15 cellular contexts compared by ENCODE assay signal in genomic region chr3:14461006-14461747, GRCh38. TPM values are rescaled to one million over a fixed set of nuclear protein-coding genes. Genes with fewer than 3 reads are reported as not detected.
A peak's percentile ranks its signal among the peaks of the same experiment; 100 is the strongest.
DNase-seq lines count a peak whose midpoint lies in the region; ATAC-seq, FAIRE-seq and TF ChIP-seq lines count a peak whose summit lies in the region.
"Had no signal": no experiment of that assay in that cellular context is flagged by ENCODE, and none has a peak within 500 bp of the region (broad histone marks: within the 10 kb centered on the region; RNA-seq: fewer than 3 reads in every experiment).

No MANE protein-coding gene starts in this region.

- H3K27ac Mint-ChIP-seq in activated naive CD8-positive, alpha-beta T cell treated with anti-CD3 and anti-CD28 coated beads for 36 hours, result peak overlapping the region; percentile 54
- H3K27ac Mint-ChIP-seq: WTC11 had no signal

- TF ChIP-seq CTCF in HepG2 (CRISPR knock-in tag; IDR thresholded peaks at IDR 0.05), result no peak
- TF ChIP-seq CTCF in right lobe of liver (IDR thresholded peaks at IDR 0.05), result no peak
- TF ChIP-seq CTCF in thyroid gland (IDR thresholded peaks at IDR 0.05), result no peak

- H3K4me2 ChIP-seq in HepG2 (ENCODE audit: low read depth, low read length), result no peak overlapping the region

- no peaks in the 10 kb centered on the region for H3K27me3 ChIP-seq in HepG2 (ENCODE audit: control insufficient read depth in 1 of 2, insufficient read depth in 2 of 2, low read length in 2 of 2)
- no peaks in the 10 kb centered on the region for H3K27me3 ChIP-seq in right lobe of liver
- no peaks in the 10 kb centered on the region for H3K27me3 ChIP-seq in mucosa of stomach (ENCODE audit: control insufficient read depth, insufficient read depth, low read length)
- H3K27me3 ChIP-seq in thyroid gland, result no peaks in the 10 kb centered on the region
- H3K27me3 ChIP-seq: cardiac muscle cell had no signal

- no peaks in the 10 kb centered on the region for H4K20me1 ChIP-seq in HepG2 (ENCODE audit: insufficient read depth, low read length)

- TF ChIP-seq POLR2A in HepG2 (IDR thresholded peaks at IDR 0.05; ENCODE audit: insufficient read depth in 1 of 2, low read depth in 2 of 2, low read length in 2 of 2) (no peak), right lobe of liver (IDR thresholded peaks at IDR 0.05) (no peak), thyroid gland (IDR thresholded peaks at IDR 0.05) (no peak)

- WGBS in HepG2 (ENCODE audit: low lambda C conversion rate), result 86% methylated on average over 8 of the region's 13 CpGs
- 64% methylated on average over 6 of the region's 13 CpGs for WGBS in right lobe of liver (ENCODE audit: insufficient coverage, low coverage, low lambda C conversion rate, missing lambda C conversion rate)
- 87 to 97% methylated on average over 11 to 13 of the region's 13 CpGs for WGBS in thyroid gland, 2 donors

- BruUV-seq in HepG2 (replicated peaks; lab: Mats Ljungman, UMichigan), result no TSS peak

- H3K9me3 ChIP-seq in HepG2 (ENCODE audit: low read length), result no peaks in the 10 kb centered on the region
- no peaks in the 10 kb centered on the region for H3K9me3 ChIP-seq in right lobe of liver
- no peaks in the 10 kb centered on the region for H3K9me3 ChIP-seq in mucosa of stomach (ENCODE audit: control insufficient read depth, low read length)
- H3K9me3 ChIP-seq in thyroid gland, result no peaks in the 10 kb centered on the region
- H3K9me3 ChIP-seq: heart right ventricle had no signal

- DNase-seq in HepG2 (ENCODE audit: low spot score) (no peak), right lobe of liver (no peak), thyroid gland (no peak), NCI-H345 treated with DMSO at 0.1 percent for 48 hours (lab: John Stamatoyannopoulos, UW; ENCODE audit: unreplicated experiment) (no peak), EL (no peak), NCI-H2107 treated with DMSO at 0.1 percent for 48 hours (lab: John Stamatoyannopoulos, UW; ENCODE audit: unreplicated experiment) (no peak)
- DNase-seq in activated naive CD8-positive, alpha-beta T cell treated with anti-CD3 and anti-CD28 coated beads for 36 hours, result no peak
- DNase-seq: NCI-H187 treated with DMSO at 0.1 percent for 48 hours, SIG-M5 had no signal

- H3K4me1 ChIP-seq in HepG2 (ENCODE audit: insufficient read depth, low read length), result no peaks in the 10 kb centered on the region
- H3K4me1 ChIP-seq in right lobe of liver, result peaks cover 0 to 2% (median 0%) of the 10 kb centered on the region in 4 donors
- H3K4me1 ChIP-seq in mucosa of stomach (ENCODE audit: control insufficient read depth, insufficient read depth, low read length), result peaks cover 45% of the 10 kb centered on the region
- peaks cover 27 to 40% of the 10 kb centered on the region in 2 donors for H3K4me1 ChIP-seq in thyroid gland

- H3K4me3 ChIP-seq in HepG2 (replicated peaks in 1 of 3; ENCODE audit: insufficient read depth in 1 of 3, low read depth in 2 of 3, low read length in 3 of 3) (no peak overlapping the region), right lobe of liver (no peak overlapping the region), mucosa of stomach (ENCODE audit: low read length) (no peak overlapping the region), thyroid gland (replicated peaks in 1 of 3) (no peak overlapping the region)
- H3K4me3 ChIP-seq: cardiac muscle cell, heart right ventricle had no signal

- no peak overlapping the region for H3K4me3 Mint-ChIP-seq in activated naive CD8-positive, alpha-beta T cell treated with anti-CD3 and anti-CD28 coated beads for 36 hours
- H3K4me3 Mint-ChIP-seq: WTC11 had no signal

- no peaks in the 10 kb centered on the region for H3K27me3 Mint-ChIP-seq in activated naive CD8-positive, alpha-beta T cell treated with anti-CD3 and anti-CD28 coated beads for 36 hours

- TF ChIP-seq RAD21 in HepG2 (CRISPR knock-in tag; IDR thresholded peaks at IDR 0.05), result no peak

- FAIRE-seq in HepG2 (lab: Jason Lieb, UNC), result no peak
- FAIRE-seq: GM12892 had no signal

- no peak for TF ChIP-seq EP300 in HepG2 (IDR thresholded peaks at IDR 0.05; ENCODE audit: low read depth in 2 of 2, low read length in 2 of 2)
- no peak for TF ChIP-seq EP300 in HepG2 (CRISPR knock-in tag; IDR thresholded peaks at IDR 0.05; ENCODE audit: borderline replicate concordance)

- no peaks in the 10 kb centered on the region for H3K79me2 ChIP-seq in HepG2 (ENCODE audit: insufficient read depth, low read length)

- POLR2A ChIA-PET in HepG2 (lab: Yijun Ruan, JAX), result no interaction called here

- H3K36me3 ChIP-seq in HepG2 (replicated peaks in 1 of 2; ENCODE audit: control insufficient read depth in 1 of 2, insufficient read depth in 2 of 2, low read length in 2 of 2) (peaks cover 11 to 23% of the 10 kb centered on the region in 2 experiments; a peak in 4 of 5 replicates), right lobe of liver (no peaks in the 10 kb centered on the region), mucosa of stomach (ENCODE audit: control insufficient read depth, insufficient read depth, low read length) (no peaks in the 10 kb centered on the region), thyroid gland (peaks cover 0 to 4% of the 10 kb centered on the region in 2 donors)
- H3K36me3 ChIP-seq: cardiac muscle cell had no signal

- H3K27ac ChIP-seq in HepG2 (ENCODE audit: extremely low read length, insufficient read depth, low read length), result no peak overlapping the region
- H3K27ac ChIP-seq in right lobe of liver, result no peak overlapping the region
- H3K27ac ChIP-seq in thyroid gland, result peak overlapping the region in 2 of 3 donors; percentile 29 to 34
- H3K27ac ChIP-seq: cardiac muscle cell, epithelial cell of prostate had no signal

- intact Hi-C loops in HepG2 (cut with micrococcal nuclease; ENCODE audit: unreplicated experiment), result loop anchor here (1.0 kb wide), 2 partner anchors 59 to 200 kb away; partner anchors contain the start of gene SLC6A6
- intact Hi-C loops in right lobe of liver (cut with DNase I), result loop anchor here (5.0 to 10.0 kb wide), 3 partner anchors 199 to 566 kb away; no protein-coding TSS in a partner anchor
- intact Hi-C loops in thyroid gland (cut with DNase I), result no loop called here

- H2AFZ ChIP-seq in HepG2 (ENCODE audit: low read length), result no peak overlapping the region

- ATAC-seq in HepG2, result peak; percentile 17; the same call in 2 of the 3 replicates
- ATAC-seq in right lobe of liver, result no peak

- no peaks in the 10 kb centered on the region for H3K9me3 Mint-ChIP-seq in activated naive CD8-positive, alpha-beta T cell treated with anti-CD3 and anti-CD28 coated beads for 36 hours
- H3K9me3 Mint-ChIP-seq: WTC11 had no signal

- CTCF ChIA-PET in HepG2 (lab: Yijun Ruan, JAX; ENCODE audit: low intra/inter-chr PET ratio, low total read pairs), result interaction anchor here (1.2 to 3.7 kb wide), 4 partner anchors 59 to 200 kb away, joined by 3 to 41 read pairs (median 9); partner anchors contain the start of gene SLC6A6

- H3K4me1 Mint-ChIP-seq in activated naive CD8-positive, alpha-beta T cell treated with anti-CD3 and anti-CD28 coated beads for 36 hours, result peaks cover 17% of the 10 kb centered on the region

- in situ Hi-C loops in HepG2 (cut with HindIII; ENCODE audit: extremely low pct_ligation_motif_present, low pct_unique_long_range_greater_than_20kb), result loop anchor here (5.0 to 10.0 kb wide), 4 partner anchors 59 to 566 kb away; partner anchors contain the start of gene SLC6A6

- no peak overlapping the region for H3K9ac ChIP-seq in HepG2 (ENCODE audit: insufficient read depth, low read depth, low read length)
- H3K9ac ChIP-seq in mucosa of stomach (ENCODE audit: low read length), result peak overlapping the region; percentile 2

- H3K36me3 Mint-ChIP-seq in activated naive CD8-positive, alpha-beta T cell treated with anti-CD3 and anti-CD28 coated beads for 36 hours, result peaks cover 14% of the 10 kb centered on the region

TF ChIP-seq in HepG2, 621 proteins besides CTCF, POLR2A, EP300 and RAD21:
- TF ChIP-seq ZNF629 (CRISPR knock-in tag; conservative IDR thresholded peaks at IDR 0.05), result peak; percentile 50; the same call in 1 of the 2 replicates
- no peak for TF ChIP-seq ZNF616 (CRISPR knock-in tag; IDR thresholded peaks at IDR 0.05; ENCODE audit: low read depth)

RNA-seq across cellular contexts. Expression of gene SLC6A6, which starts 58.8 kb away (rescaled TPM):
- total RNA-seq in HepG2 (2016; rRNA removed; fragmentation: Illumina TruSeq; extraction: Trizol), result 10.7 and 20.7 TPM in 2 replicates
- total RNA-seq in HepG2 (2016; cell fraction: cytosol; rRNA removed; fragmentation: Illumina TruSeq; extraction: Trizol; ENCODE audit: low read depth), result 8.8 and 11.0 TPM in 2 replicates
- total RNA-seq in HepG2 (2016; cell fraction: insoluble cytoplasmic fraction; rRNA removed; fragmentation: Illumina TruSeq; extraction: Trizol), result 8.8 and 20.3 TPM in 2 replicates
- 5.1 and 5.2 TPM in 2 replicates for total RNA-seq in HepG2 (2016; cell fraction: membrane; rRNA removed; fragmentation: Illumina TruSeq; extraction: Trizol)
- 25.9 and 32.4 TPM in 2 replicates for total RNA-seq in HepG2 (2016; cell fraction: nucleus; rRNA removed; fragmentation: Illumina TruSeq; extraction: Trizol)
- 14.1 and 15.4 TPM in 2 replicates for polyA plus RNA-seq in HepG2 (2011; rRNA removed)
- 8.6 and 9.7 TPM in 2 replicates for polyA plus RNA-seq in HepG2 (2011; cell fraction: cytosol; rRNA removed)
- 33.2 and 41.8 TPM in 2 replicates for polyA plus RNA-seq in HepG2 (2011; cell fraction: nucleus; rRNA removed)
- 10.9 and 13.7 TPM in 2 replicates for polyA plus RNA-seq in HepG2 (2012)
- 0.76 and 1.2 TPM in 2 replicates for polyA plus RNA-seq in HepG2 (2016; cell fraction: cytosol; fragmentation: Illumina TruSeq; extraction: Trizol; ENCODE audit: low read depth)
- polyA plus RNA-seq in HepG2 (2016; cell fraction: insoluble cytoplasmic fraction; fragmentation: Illumina TruSeq; extraction: Trizol; ENCODE audit: low read depth), result 5.9 and 6.8 TPM in 2 replicates
- polyA plus RNA-seq in HepG2 (2016; cell fraction: membrane; fragmentation: Illumina TruSeq; extraction: Trizol; ENCODE audit: low read depth), result 1.5 and 1.7 TPM in 2 replicates
- polyA plus RNA-seq in HepG2 (2016; cell fraction: nucleus; fragmentation: Illumina TruSeq; extraction: Trizol; ENCODE audit: insufficient read depth, low read depth), result 35.4 and 36.8 TPM in 2 replicates
- 52.1 and 83.7 TPM in 2 replicates for polyA minus RNA-seq in HepG2 (2011; rRNA and poly(A)+ RNA removed; ENCODE audit: low replicate concordance)
- polyA minus RNA-seq in HepG2 (2011; cell fraction: cytosol; rRNA and poly(A)+ RNA removed), result 14.3 and 18.8 TPM in 2 replicates
- polyA minus RNA-seq in HepG2 (2011; cell fraction: nucleus; rRNA and poly(A)+ RNA removed), result 28.2 and 33.0 TPM in 2 replicates
- total RNA-seq in right lobe of liver, result 1 to 10 TPM; 1.5 to 8.2 (median 4.1) TPM
- total RNA-seq in activated naive CD8-positive, alpha-beta T cell treated with anti-CD3 and anti-CD28 coated beads for 36 hours, result 10 to 100 TPM; 38.6 to 38.7 TPM
- 10 to 100 TPM; 42.7 to 98.0 (median 72.5) TPM for total RNA-seq in thyroid gland

Comparison
In these comparisons a context has a peak if more than half of its experiments do, and no peak if none do; other contexts are left out.
1. H3K27ac ChIP-seq: peak in thyroid gland (2 of 3); none in HepG2 (single experiment) and right lobe of liver (0 of 3).